9 cellular contexts compared by ENCODE assay signal in the genomic region with DNA sequence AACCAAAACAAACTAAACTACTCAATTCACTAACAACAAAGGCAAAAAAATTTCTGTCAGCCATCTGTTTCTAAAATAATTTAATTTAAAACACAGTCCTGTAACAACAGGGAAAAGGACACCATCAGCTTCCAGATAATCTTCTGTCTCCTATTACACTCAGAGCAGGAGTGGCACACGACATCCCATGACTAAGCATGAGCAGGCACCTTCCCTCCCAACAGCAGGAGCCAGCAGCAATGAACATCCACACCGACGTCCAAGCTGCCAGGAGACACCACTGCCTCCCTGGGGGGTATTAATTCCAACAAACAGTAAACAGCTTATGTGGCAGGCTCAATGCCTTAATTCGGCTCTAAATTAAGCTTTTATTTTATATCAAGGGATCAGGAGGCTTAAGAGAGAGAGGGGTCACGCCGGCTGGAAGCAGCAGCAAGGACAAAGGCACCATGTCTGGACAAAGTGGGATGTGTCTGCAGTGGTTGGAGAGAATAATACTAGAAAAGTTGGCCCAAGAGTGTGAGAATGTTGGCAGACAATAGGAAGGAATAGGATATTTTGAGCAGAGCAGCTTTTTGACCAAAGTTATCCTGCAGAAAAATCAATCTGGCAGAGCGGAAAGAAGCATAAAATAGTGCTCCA. TPM values are rescaled to one million over a fixed set of nuclear protein-coding genes. Genes with fewer than 3 reads are reported as not detected.
A peak's percentile ranks its signal among the peaks of the same experiment; 100 is the strongest.
DNase-seq lines count a peak whose midpoint lies in the region; ATAC-seq and TF ChIP-seq lines count a peak whose summit lies in the region.
"Had no signal": no experiment of that assay in that cellular context is flagged by ENCODE, and none has a peak within 500 bp of the region (broad histone marks: within the 10 kb centered on the region; RNA-seq: fewer than 3 reads in every experiment).

No MANE protein-coding gene starts in this region.

- H3K9me3 ChIP-seq in upper lobe of right lung (no peaks in the 10 kb centered on the region), tibial artery (no peaks in the 10 kb centered on the region)

- no peaks in the 10 kb centered on the region for H3K27me3 ChIP-seq in dorsolateral prefrontal cortex
- H3K27me3 ChIP-seq in upper lobe of right lung = no peaks in the 10 kb centered on the region
- H3K27me3 ChIP-seq in tibial artery = no peaks in the 10 kb centered on the region

- H3K27ac ChIP-seq in dorsolateral prefrontal cortex = peak overlapping the region in 45 of 59 donors; percentile 1 to 81 (median 56)
- H3K27ac ChIP-seq in upper lobe of right lung = no peak overlapping the region
- H3K27ac ChIP-seq in tibial artery = no peak overlapping the region
- H3K27ac ChIP-seq: VCaP had no signal

- peaks cover 14% of the 10 kb centered on the region for H3K36me3 Mint-ChIP-seq in neural crest cell (ENCODE audit: low read depth)

- peaks cover 20% of the 10 kb centered on the region for H3K4me1 Mint-ChIP-seq in neural crest cell

- no peak for ATAC-seq in upper lobe of right lung
- ATAC-seq in HG02840 (IDR thresholded peaks at IDR 0.05; ENCODE audit: low FRiP score, unreplicated experiment) = no peak
- no peak for ATAC-seq in GM19463 (IDR thresholded peaks at IDR 0.05; ENCODE audit: unreplicated experiment)

- H3K36me3 ChIP-seq in upper lobe of right lung (no peaks in the 10 kb centered on the region), tibial artery (no peaks in the 10 kb centered on the region)

- intact Hi-C loops in dorsolateral prefrontal cortex (cut with DNase I) = no loop called here
- intact Hi-C loops in upper lobe of right lung (cut with DNase I) = no loop called here
- intact Hi-C loops in tibial artery (cut with DNase I; ENCODE audit: low total_unique reads) = no loop called here

- H3K27ac Mint-ChIP-seq in neural crest cell (ENCODE audit: unreplicated experiment) = peak overlapping the region; percentile 86

- H3K4me1 ChIP-seq in upper lobe of right lung (no peaks in the 10 kb centered on the region), tibial artery (no peaks in the 10 kb centered on the region)

- TF ChIP-seq CTCF in dorsolateral prefrontal cortex (IDR thresholded peaks at IDR 0.05 in 54 of 56, conservative IDR thresholded peaks at IDR 0.05 in 2 of 56; ENCODE audit: low read depth in 1 of 56, partially characterized antibody in 56 of 56) = no peak
- no peak for TF ChIP-seq CTCF in neural crest cell (conservative IDR thresholded peaks at IDR 0.05)
- no peak for TF ChIP-seq CTCF in upper lobe of right lung (IDR thresholded peaks at IDR 0.05)
- no peak for TF ChIP-seq CTCF in tibial artery (IDR thresholded peaks at IDR 0.05)

- H3K9me3 Mint-ChIP-seq in neural crest cell = peaks cover 3% of the 10 kb centered on the region

- H3K4me3 Mint-ChIP-seq in neural crest cell = no peak overlapping the region

- H3K4me3 ChIP-seq in dorsolateral prefrontal cortex (no peak overlapping the region), upper lobe of right lung (no peak overlapping the region), tibial artery (no peak overlapping the region)

- H3K27me3 Mint-ChIP-seq in neural crest cell (ENCODE audit: low read depth) = no peaks in the 10 kb centered on the region

- DNase-seq in DMS79 (lab: John Stamatoyannopoulos, UW) = peak; percentile 24
- DNase-seq in NCI-H510A treated with DMSO at 0.1 percent for 48 hours (lab: John Stamatoyannopoulos, UW) = peak; percentile 41
- peak in 4 of 10 donors; percentile 54 to 70 (median 63) for DNase-seq in dorsolateral prefrontal cortex
- no peak for DNase-seq in neural crest cell (ENCODE audit: low read depth, low spot score)
- DNase-seq in upper lobe of right lung = no peak
- DNase-seq in tibial artery = no peak

RNA-seq across cellular contexts. Expression of gene KIAA1549, which starts 45.6 kb away (rescaled TPM):
- total RNA-seq in dorsolateral prefrontal cortex (10 to 100 TPM in 119 of 120 experiments, 1 to 10 TPM in 1; 7.1 to 36.5 (median 21.1) TPM), neural crest cell (33.2 and 34.8 TPM in 2 replicates), upper lobe of right lung (5.7 TPM)

Comparison
In these comparisons a context has a peak if more than half of its experiments do, and no peak if none do; other contexts are left out.
1. DNase-seq: peak in DMS79 (single experiment) and NCI-H510A treated with DMSO at 0.1 percent for 48 hours (single experiment); none in neural crest cell (single experiment), upper lobe of right lung (single experiment) and tibial artery (0 of 2).
2. H3K27ac ChIP-seq: peak in dorsolateral prefrontal cortex (45 of 59); none in upper lobe of right lung (single experiment) and tibial artery (0 of 2).